In genomic region chr2:215504547-215504946, GRCh38 we compare ENCODE assay signal across 26 cellular contexts.
DNase-seq lines count a peak whose midpoint lies in the region; TF ChIP-seq lines count a peak whose summit lies in the region.
"Had no signal": no experiment of that assay in that cellular context is flagged by ENCODE, and none has a peak within 500 bp of the region (broad histone marks: within the 10 kb centered on the region; RNA-seq: fewer than 3 reads in every experiment).

No MANE protein-coding gene starts in this region.

- H3K4me1 Mint-ChIP-seq in MCF 10A (ENCODE audit: insufficient read depth, unreplicated experiment): peaks cover 31% of the 10 kb centered on the region
- H3K4me1 Mint-ChIP-seq: activated CD4-positive, alpha-beta memory T cell treated with anti-CD3 and anti-CD28 coated beads, Interleukin-2, amount 10 ng/mL, durations not matched to agents 7 days and 5 days had no signal

- BruUV-seq in MCF 10A (replicated peaks; lab: Mats Ljungman, UMichigan) (no TSS peak), mammary epithelial cell (replicated peaks; lab: Mats Ljungman, UMichigan) (no TSS peak)

- peak overlapping the region; percentile 6 for H3K27ac Mint-ChIP-seq in MCF 10A (ENCODE audit: low read depth, unreplicated experiment)
- H3K27ac Mint-ChIP-seq: activated CD4-positive, alpha-beta memory T cell treated with anti-CD3 and anti-CD28 coated beads, Interleukin-2, amount 10 ng/mL, durations not matched to agents 7 days and 5 days had no signal

- no peak for TF ChIP-seq CTCF in MCF 10A (IDR thresholded peaks at IDR 0.05; ENCODE audit: unreplicated experiment)
- no peak for TF ChIP-seq CTCF in mammary epithelial cell (conservative IDR thresholded peaks at IDR 0.05 in 1 of 2, IDR thresholded peaks at IDR 0.05 in 1 of 2; ENCODE audit: extremely low read depth in 1 of 2, insufficient read depth in 1 of 2, low read depth in 1 of 2, low read length in 2 of 2)
- TF ChIP-seq CTCF in brain microvascular endothelial cell (IDR thresholded peaks at IDR 0.05; ENCODE audit: low read depth, low read length, missing control alignments): no peak
- no peak for TF ChIP-seq CTCF in tibial artery (IDR thresholded peaks at IDR 0.05)
- no peak for TF ChIP-seq CTCF in testis (IDR thresholded peaks at IDR 0.05)

- H3K36me3 ChIP-seq in mammary epithelial cell (ENCODE audit: insufficient read depth, low read length) (no peaks in the 10 kb centered on the region), brain microvascular endothelial cell (replicated peaks) (no peaks in the 10 kb centered on the region), mesenchymal stem cell (ENCODE audit: control insufficient read depth in 1 of 2, insufficient read depth in 2 of 2, low read depth in 1 of 2, low read length in 2 of 2) (no peaks in the 10 kb centered on the region), tibial artery (no peaks in the 10 kb centered on the region), testis (ENCODE audit: low read depth, missing control alignments) (no peaks in the 10 kb centered on the region)
- H3K36me3 ChIP-seq: breast epithelium, left lung had no signal

- H4K20me1 ChIP-seq in mammary epithelial cell (ENCODE audit: insufficient read depth, low read length): no peaks in the 10 kb centered on the region

- H3K9me3 Mint-ChIP-seq in MCF 10A (ENCODE audit: unreplicated experiment): no peaks in the 10 kb centered on the region
- H3K9me3 Mint-ChIP-seq: activated CD4-positive, alpha-beta memory T cell treated with anti-CD3 and anti-CD28 coated beads, Interleukin-2, amount 10 ng/mL, durations not matched to agents 7 days and 5 days had no signal

- dilution Hi-C loops in mammary epithelial cell (cut with HindIII; ENCODE audit: low sequenced_read_pairs): no loop called here

- POLR2A ChIA-PET in MCF 10A (lab: Yijun Ruan, JAX): no interaction called here

- CTCF ChIA-PET in MCF 10A (lab: Yijun Ruan, JAX) (interaction anchor here (1.3 kb wide), 1 partner anchor 18 kb away, joined by 3 read pairs; no protein-coding TSS in a partner anchor), mammary epithelial cell (lab: Charles Lee; ENCODE audit: low non-redundant PET) (interaction anchor here (0.7 kb wide), 1 partner anchor 99 kb away, joined by 3 read pairs; no protein-coding TSS in a partner anchor)

- no peak overlapping the region for H3K4ac ChIP-seq in mesenchymal stem cell (ENCODE audit: low read depth in 1 of 2, low read length in 2 of 2)

- no peak overlapping the region for H2BK5ac ChIP-seq in mesenchymal stem cell (ENCODE audit: low read depth, low read length, poor library complexity, severe bottlenecking)

- H3K14ac ChIP-seq in mesenchymal stem cell (ENCODE audit: low read length in 2 of 2): no peak overlapping the region

- no peak for TF ChIP-seq POLR2A in testis (IDR thresholded peaks at IDR 0.05)

- no peak overlapping the region for H2BK15ac ChIP-seq in mesenchymal stem cell (ENCODE audit: low read depth, poor library complexity, severe bottlenecking)

- H3K4me3 ChIP-seq in mammary epithelial cell (replicated peaks in 1 of 3; ENCODE audit: insufficient read depth in 1 of 3, low read depth in 2 of 3, low read length in 3 of 3) (no peak overlapping the region), brain microvascular endothelial cell (ENCODE audit: low read depth, low read length) (no peak overlapping the region), mesenchymal stem cell (ENCODE audit: insufficient read depth in 1 of 2, low read depth in 1 of 2, low read length in 2 of 2) (no peak overlapping the region), tibial artery (no peak overlapping the region), testis (no peak overlapping the region)
- H3K4me3 ChIP-seq: breast epithelium, left lung had no signal

- H3K36me3 Mint-ChIP-seq in MCF 10A (ENCODE audit: insufficient read depth, unreplicated experiment): no peaks in the 10 kb centered on the region

- H3K9me3 ChIP-seq in mammary epithelial cell (replicated peaks; ENCODE audit: insufficient read depth, low read length): no peaks in the 10 kb centered on the region
- H3K9me3 ChIP-seq in mesenchymal stem cell (ENCODE audit: control insufficient read depth, low read length): no peaks in the 10 kb centered on the region
- no peaks in the 10 kb centered on the region for H3K9me3 ChIP-seq in tibial artery
- H3K9me3 ChIP-seq in testis: no peaks in the 10 kb centered on the region
- H3K9me3 ChIP-seq: breast epithelium, left lung had no signal

- 100% methylated on average over 2 of the region's 2 CpGs for WGBS in mammary epithelial cell (ENCODE audit: low coverage, missing lambda C conversion rate)
- 100% methylated on average over 2 of the region's 2 CpGs for WGBS in mesenchymal stem cell
- 80 to 88% methylated on average over 2 of the region's 2 CpGs for whole genome bisulfite sequencing in testis, 2 donors

- H4K8ac ChIP-seq in mesenchymal stem cell (ENCODE audit: low read length): no peak overlapping the region

- H4K91ac ChIP-seq in mesenchymal stem cell (ENCODE audit: low read length): no peak overlapping the region

- H3K27me3 ChIP-seq in mammary epithelial cell (ENCODE audit: insufficient read depth, low read length) (no peaks in the 10 kb centered on the region), brain microvascular endothelial cell (replicated peaks) (no peaks in the 10 kb centered on the region), mesenchymal stem cell (ENCODE audit: control insufficient read depth in 1 of 2, insufficient read depth in 1 of 2, low read length in 2 of 2) (no peaks in the 10 kb centered on the region), tibial artery (no peaks in the 10 kb centered on the region), testis (no peaks in the 10 kb centered on the region)
- H3K27me3 ChIP-seq: breast epithelium, left lung had no signal

- H3K79me2 ChIP-seq in mammary epithelial cell (ENCODE audit: insufficient read depth, low read length): no peaks in the 10 kb centered on the region

- H3K4me2 ChIP-seq in mammary epithelial cell (ENCODE audit: insufficient read depth, low read depth, low read length) (no peak overlapping the region), mesenchymal stem cell (ENCODE audit: low read length, poor library complexity, severe bottlenecking) (no peak overlapping the region)

- H2BK12ac ChIP-seq in mesenchymal stem cell (ENCODE audit: low read length in 2 of 2): no peak overlapping the region

- no peak overlapping the region for H2AK5ac ChIP-seq in mesenchymal stem cell (ENCODE audit: low read length, severe bottlenecking)

- H3K23ac ChIP-seq in mesenchymal stem cell (ENCODE audit: low read length in 2 of 2): no peak overlapping the region

- H3K18ac ChIP-seq in mesenchymal stem cell (ENCODE audit: low read depth in 1 of 2, low read length in 2 of 2): no peak overlapping the region

- H3K9ac ChIP-seq in mammary epithelial cell (ENCODE audit: insufficient read depth, low read length) (no peak overlapping the region), mesenchymal stem cell (ENCODE audit: low read length) (peak overlapping the region; percentile 61)

- H2AFZ ChIP-seq in mammary epithelial cell (ENCODE audit: low read depth, low read length) (no peak overlapping the region), mesenchymal stem cell (ENCODE audit: low read depth, low read length) (no peak overlapping the region)

- DNase-seq in MCF 10A (ENCODE audit: unreplicated experiment) (no peak), mammary epithelial cell (no peak), brain microvascular endothelial cell (peak; percentile 45), mesenchymal stem cell (no peak), tibial artery (no peak), DMS153 treated with DMSO at 0.1 percent for 48 hours (lab: John Stamatoyannopoulos, UW; ENCODE audit: unreplicated experiment) (no peak), OCI-M2 (lab: John Stamatoyannopoulos, UW; ENCODE audit: unreplicated experiment) (no peak), testis (no peak)
- DNase-seq: activated CD4-positive, alpha-beta memory T cell treated with anti-CD3 and anti-CD28 coated beads, Interleukin-2, amount 10 ng/mL, durations not matched to agents 7 days and 5 days; activated CD4-positive, alpha-beta T cell treated with anti-CD3 and anti-CD28 coated beads for 1 hour; activated CD8-positive, alpha-beta memory T cell treated with anti-CD3 and anti-CD28 coated beads, Interleukin-2, amount 50 U/mL, for 4 hours; activated naive CD4-positive, alpha-beta T cell; effector CD4-positive, alpha-beta T cell; GOT3; islet precursor cell; left lung; NCI-H1417; NCI-H2081; NCI-H526 treated with DMSO at 0.1 percent for 48 hours; posterior cingulate gyrus; SIG-M5; stimulated activated CD4-positive, alpha-beta T cell treated with anti-CD3 and anti-CD28 coated beads, Interleukin-15, amount 100 ng/mL, for 24 hours; stimulated activated CD4-positive, alpha-beta T cell treated with anti-CD3 and anti-CD28 coated beads, Interleukin-4, amount 100 ng/mL, for 4 hours had no signal

- intact Hi-C loops in MCF 10A (cut with micrococcal nuclease) (no loop called here), mammary epithelial cell (cut with micrococcal nuclease) (no loop called here), tibial artery (cut with DNase I; ENCODE audit: low total_unique reads) (no loop called here), testis (cut with DNase I; ENCODE audit: low total_unique reads) (no loop called here)

- no peak overlapping the region for H3K4me3 Mint-ChIP-seq in MCF 10A (ENCODE audit: unreplicated experiment)
- H3K4me3 Mint-ChIP-seq: activated CD4-positive, alpha-beta memory T cell treated with anti-CD3 and anti-CD28 coated beads, Interleukin-2, amount 10 ng/mL, durations not matched to agents 7 days and 5 days had no signal

- H3K27me3 Mint-ChIP-seq in MCF 10A (ENCODE audit: insufficient read depth, unreplicated experiment): no peaks in the 10 kb centered on the region
- H3K27me3 Mint-ChIP-seq: activated CD4-positive, alpha-beta memory T cell treated with anti-CD3 and anti-CD28 coated beads, Interleukin-2, amount 10 ng/mL, durations not matched to agents 7 days and 5 days had no signal

- no peaks in the 10 kb centered on the region for H3K79me1 ChIP-seq in mesenchymal stem cell (replicated peaks; ENCODE audit: low read length, poor library complexity, severe bottlenecking)

- H3K4me1 ChIP-seq in mammary epithelial cell (ENCODE audit: insufficient read depth, low read length) (peaks cover 4% of the 10 kb centered on the region), mesenchymal stem cell (ENCODE audit: control insufficient read depth, insufficient read depth, low read depth, low read length) (peaks cover 1% of the 10 kb centered on the region), tibial artery (peaks cover 0 to 54% (median 7%) of the 10 kb centered on the region in 4 donors), testis (no peaks in the 10 kb centered on the region)
- H3K4me1 ChIP-seq: breast epithelium had no signal

- in situ Hi-C loops in mammary epithelial cell (cut with MboI; ENCODE audit: low sequenced_read_pairs in 2 of 2): no loop called here
- in situ Hi-C loops in brain microvascular endothelial cell (cut with HindIII; ENCODE audit: low pct_ligation_motif_present, low sequenced_read_pairs): no loop called here

- H2BK120ac ChIP-seq in mesenchymal stem cell (ENCODE audit: low read depth, low read length): no peak overlapping the region

- H3K27ac ChIP-seq in mammary epithelial cell (ENCODE audit: insufficient read depth, low read depth, low read length) (no peak overlapping the region), brain microvascular endothelial cell (peak overlapping the region; percentile 97), mesenchymal stem cell (ENCODE audit: low read length, poor library complexity, severe bottlenecking) (no peak overlapping the region), tibial artery (peak overlapping the region; percentile 26 to 37), testis (no peak overlapping the region)
- H3K27ac ChIP-seq: 22Rv1, breast epithelium, C4-2B had no signal

Comparison
In these comparisons a context has a peak if more than half of its experiments do, and no peak if none do; other contexts are left out.
1. H3K27ac ChIP-seq: peak in brain microvascular endothelial cell (single experiment) and tibial artery (2 of 2); none in mammary epithelial cell (single experiment), mesenchymal stem cell (single experiment) and testis (0 of 2).